ENCODE assay signal across 2 cellular contexts in genomic region chr16:68756250-68757051, GRCh38.
TF ChIP-seq lines count a peak whose summit lies in the region.

No MANE protein-coding gene starts in this region.

TF ChIP-seq in HCT116, 20 proteins besides CTCF, POLR2A, EP300 and RAD21 (continued from another document):
- peak; percentile 98 for TF ChIP-seq SIN3A (IDR thresholded peaks at IDR 0.05; ENCODE audit: low read depth)
- no peak for TF ChIP-seq ELF1 (IDR thresholded peaks at IDR 0.05; ENCODE audit: borderline replicate concordance, low read depth)
- TF ChIP-seq ZBTB33 (IDR thresholded peaks at IDR 0.05; ENCODE audit: extremely low read depth, insufficient replicate concordance, low read length), result no peak
- TF ChIP-seq FOSL1 (IDR thresholded peaks at IDR 0.05; ENCODE audit: low read depth), result peak; percentile 93
- no peak for TF ChIP-seq EZH2 (IDR thresholded peaks at IDR 0.05)
- TF ChIP-seq SP1 (IDR thresholded peaks at IDR 0.05; ENCODE audit: low read depth), result peak; percentile 91
- no peak for TF ChIP-seq ZFX (IDR thresholded peaks at IDR 0.05)
- TF ChIP-seq REST (IDR thresholded peaks at IDR 0.05; ENCODE audit: low read depth), result no peak
- TF ChIP-seq SRF (IDR thresholded peaks at IDR 0.05; ENCODE audit: low read depth), result peak; percentile 73
- no peak for TF ChIP-seq EGR1 (IDR thresholded peaks at IDR 0.05; ENCODE audit: low read depth)
- TF ChIP-seq ATF3 (IDR thresholded peaks at IDR 0.05), result peak; percentile 92
- TF ChIP-seq JUND (IDR thresholded peaks at IDR 0.05), result peak; percentile 98

TF ChIP-seq in HEK293T, 16 proteins besides CTCF, POLR2A, EP300 and RAD21 (continued from another document):
- TF ChIP-seq LEF1 (IDR thresholded peaks at IDR 0.05; ENCODE audit: borderline replicate concordance), result no peak
- no peak for TF ChIP-seq SP1 (IDR thresholded peaks at IDR 0.05)
